Comparison of ENCODE assay signal across 5 cellular contexts in genomic region chr5:177498013-177498847, GRCh38. TPM values are rescaled to one million over a fixed set of nuclear protein-coding genes. Genes with fewer than 3 reads are reported as not detected.
A peak's percentile ranks its signal among the peaks of the same experiment; 100 is the strongest.
DNase-seq lines count a peak whose midpoint lies in the region; ATAC-seq, FAIRE-seq and TF ChIP-seq lines count a peak whose summit lies in the region.

No MANE protein-coding gene starts in this region.

- peak overlapping the region; percentile 68 for H3K4me3 ChIP-seq in astrocyte (ENCODE audit: insufficient read depth, low read depth, low read length)
- H3K4me3 ChIP-seq in naive thymus-derived CD4-positive, alpha-beta T cell (ENCODE audit: low read length): peak overlapping the region; percentile 77

- peaks cover 3% of the 10 kb centered on the region for H3K36me3 Mint-ChIP-seq in astrocyte (ENCODE audit: low read depth, unreplicated experiment)
- no peaks in the 10 kb centered on the region for H3K36me3 Mint-ChIP-seq in naive thymus-derived CD4-positive, alpha-beta T cell

- peaks cover 11% of the 10 kb centered on the region for H3K36me3 ChIP-seq in astrocyte (ENCODE audit: insufficient read depth, low read length)
- no peaks in the 10 kb centered on the region for H3K36me3 ChIP-seq in naive thymus-derived CD4-positive, alpha-beta T cell (ENCODE audit: control insufficient read depth in 2 of 3, insufficient read depth in 3 of 3, low read length in 3 of 3)

- peak overlapping the region; percentile 96 for H3K4me2 ChIP-seq in astrocyte (ENCODE audit: low read length)

- H3K27ac ChIP-seq in astrocyte (ENCODE audit: low read depth, low read length) (peak overlapping the region; percentile 77), foreskin keratinocyte (no peak overlapping the region)
- H3K27ac ChIP-seq in naive thymus-derived CD4-positive, alpha-beta T cell (ENCODE audit: low read depth, low read length): peak overlapping the region; percentile 61

- H3K79me2 ChIP-seq in astrocyte (ENCODE audit: insufficient read depth, low read length): peaks cover 41% of the 10 kb centered on the region

- no peak for FAIRE-seq in astrocyte (lab: Jason Lieb, UNC)

- H3K9me3 Mint-ChIP-seq in astrocyte (ENCODE audit: unreplicated experiment): no peaks in the 10 kb centered on the region
- peaks cover 0 to 3% (median 0%) of the 10 kb centered on the region in 11 donors for H3K9me3 Mint-ChIP-seq in naive thymus-derived CD4-positive, alpha-beta T cell

- DNase-seq in astrocyte (ENCODE audit: low read depth) (no peak), HT-29 (ENCODE audit: low spot score) (no peak), foreskin keratinocyte (no peak)
- peak in 1 of 9 donors; percentile 49 for DNase-seq in naive thymus-derived CD4-positive, alpha-beta T cell

- CTCF ChIA-PET in naive thymus-derived CD4-positive, alpha-beta T cell (lab: Charles Lee): interaction anchor here (0.7 to 7.1 kb wide), 5 partner anchors 43 to 384 kb away, joined by 3 to 77 read pairs (median 9); no protein-coding TSS in a partner anchor

- peak overlapping the region; percentile 89 for H3K9ac ChIP-seq in astrocyte (ENCODE audit: low read length)

- peak overlapping the region; percentile 80 for H3K4me3 Mint-ChIP-seq in astrocyte (ENCODE audit: unreplicated experiment)
- H3K4me3 Mint-ChIP-seq in naive thymus-derived CD4-positive, alpha-beta T cell: peak overlapping the region; percentile 77 to 90 (median 84)

- TF ChIP-seq CTCF in astrocyte (IDR thresholded peaks at IDR 0.05; ENCODE audit: insufficient read depth, low read depth, low read length) (no peak), foreskin keratinocyte (conservative IDR thresholded peaks at IDR 0.05) (no peak)

- peaks cover 52% of the 10 kb centered on the region for H3K4me1 ChIP-seq in astrocyte (ENCODE audit: insufficient read depth, low read length)
- H3K4me1 ChIP-seq in naive thymus-derived CD4-positive, alpha-beta T cell (ENCODE audit: control insufficient read depth in 2 of 2, insufficient read depth in 2 of 2, low read length in 2 of 2): peaks cover 7 to 10% of the 10 kb centered on the region in 2 donors
- peaks cover 24% of the 10 kb centered on the region for H3K4me1 ChIP-seq in foreskin keratinocyte

- intact Hi-C loops in naive thymus-derived CD4-positive, alpha-beta T cell (cut with micrococcal nuclease): loop anchor here in 1 of 2 donors (5.0 kb wide), 2 partner anchors 366 to 386 kb away; partner anchors contain the start of gene NSD1

- no peak overlapping the region for H2AFZ ChIP-seq in astrocyte (ENCODE audit: low read depth, low read length)

- peaks cover 42% of the 10 kb centered on the region for H3K4me1 Mint-ChIP-seq in astrocyte (ENCODE audit: low read depth, unreplicated experiment)
- peaks cover 21 to 38% (median 28%) of the 10 kb centered on the region in 7 donors for H3K4me1 Mint-ChIP-seq in naive thymus-derived CD4-positive, alpha-beta T cell

- H3K27me3 ChIP-seq in astrocyte (ENCODE audit: insufficient read depth, low read length) (no peaks in the 10 kb centered on the region), foreskin keratinocyte (peaks cover 6% of the 10 kb centered on the region)
- no peaks in the 10 kb centered on the region for H3K27me3 ChIP-seq in naive thymus-derived CD4-positive, alpha-beta T cell (ENCODE audit: control insufficient read depth in 2 of 2, insufficient read depth in 2 of 2, low read length in 2 of 2)

- POLR2A ChIA-PET in naive thymus-derived CD4-positive, alpha-beta T cell (lab: Charles Lee): interaction anchor here (1.0 to 2.1 kb wide), 10 partner anchors 18 to 108 kb away, joined by 3 to 5 read pairs (median 4); partner anchors contain the start of genes DDX41 and GRK6

- H4K20me1 ChIP-seq in astrocyte (ENCODE audit: insufficient read depth, low read length): peaks cover 19% of the 10 kb centered on the region

- no peaks in the 10 kb centered on the region for H3K27me3 Mint-ChIP-seq in astrocyte (ENCODE audit: low read depth, unreplicated experiment)
- H3K27me3 Mint-ChIP-seq in naive thymus-derived CD4-positive, alpha-beta T cell: peaks cover 0 to 24% (median 0%) of the 10 kb centered on the region in 5 donors

- H3K9me3 ChIP-seq in astrocyte (ENCODE audit: insufficient read depth, low read depth, low read length): no peaks in the 10 kb centered on the region
- no peaks in the 10 kb centered on the region for H3K9me3 ChIP-seq in naive thymus-derived CD4-positive, alpha-beta T cell (ENCODE audit: control insufficient read depth in 2 of 3, low read length in 3 of 3)

- H3K27ac Mint-ChIP-seq in astrocyte (ENCODE audit: unreplicated experiment): peak overlapping the region; percentile 75
- H3K27ac Mint-ChIP-seq in naive thymus-derived CD4-positive, alpha-beta T cell: peak overlapping the region; percentile 28 to 77 (median 66)

- ATAC-seq in HG03432 (IDR thresholded peaks at IDR 0.05; ENCODE audit: unreplicated experiment) (peak; percentile 1), foreskin keratinocyte (no peak)
- ATAC-seq in naive thymus-derived CD4-positive, alpha-beta T cell: no peak

RNA-seq across cellular contexts. Expression of gene PDLIM7, which starts 0.8 kb away (rescaled TPM):
- total RNA-seq in astrocyte (590 and 591 TPM in 2 replicates), foreskin keratinocyte (71.7 and 77.8 TPM in 2 replicates)
- 10 to 100 TPM in 3 of 5 experiments, 1 to 10 TPM in 2; 4.1 to 63.2 (median 11.9) TPM for total RNA-seq in naive thymus-derived CD4-positive, alpha-beta T cell
- polyA plus RNA-seq in naive thymus-derived CD4-positive, alpha-beta T cell: 1 to 10 TPM; 2.7 to 4.5 TPM
- 32.2 and 34.7 TPM in 2 replicates for total RNA-seq in HT-29 (2014; rRNA removed; shearing (Covaris generic))
- 106 and 107 TPM in 2 replicates for polyA plus RNA-seq in foreskin keratinocyte

RNA-seq across cellular contexts. Expression of gene DOK3, which starts 11.4 kb away (rescaled TPM):
- total RNA-seq in astrocyte (15.6 and 16.3 TPM in 2 replicates), foreskin keratinocyte (2.1 and 2.2 TPM in 2 replicates)
- 10 to 100 TPM in 1 of 5 experiments, 1 to 10 TPM in 4; 2.4 to 67.1 (median 6.0) TPM for total RNA-seq in naive thymus-derived CD4-positive, alpha-beta T cell
- under 1 TPM; 0.09 to 0.25 TPM for polyA plus RNA-seq in naive thymus-derived CD4-positive, alpha-beta T cell
- total RNA-seq in HT-29 (2014; rRNA removed; shearing (Covaris generic)): 1.6 and 1.9 TPM in 2 replicates
- 1.4 and 2.0 TPM in 2 replicates for polyA plus RNA-seq in foreskin keratinocyte

RNA-seq across cellular contexts. Expression of gene DDX41, which starts 18.5 kb away (rescaled TPM):
- 92.5 and 99.5 TPM in 2 replicates for total RNA-seq in astrocyte
- 100 to 1,000 TPM in 1 of 5 experiments, 10 to 100 TPM in 4; 65.8 to 126 (median 76.1) TPM for total RNA-seq in naive thymus-derived CD4-positive, alpha-beta T cell
- 10 to 100 TPM; 39.2 to 54.6 TPM for polyA plus RNA-seq in naive thymus-derived CD4-positive, alpha-beta T cell
- total RNA-seq in HT-29 (2014; rRNA removed; shearing (Covaris generic)): 240 and 269 TPM in 2 replicates
- total RNA-seq in foreskin keratinocyte: 87.1 and 91.0 TPM in 2 replicates
- 82.6 and 85.8 TPM in 2 replicates for polyA plus RNA-seq in foreskin keratinocyte

RNA-seq across cellular contexts. Expression of gene DBN1, which starts 24.8 kb away (rescaled TPM):
- total RNA-seq in astrocyte: 350 and 371 TPM in 2 replicates
- 1 to 10 TPM; 1.2 to 8.8 (median 5.7) TPM for total RNA-seq in naive thymus-derived CD4-positive, alpha-beta T cell
- polyA plus RNA-seq in naive thymus-derived CD4-positive, alpha-beta T cell: 1 to 10 TPM in 1 of 2 donors, under 1 TPM in 1; 0.64 to 2.2 TPM
- 11.3 and 12.9 TPM in 2 replicates for total RNA-seq in HT-29 (2014; rRNA removed; shearing (Covaris generic))
- total RNA-seq in foreskin keratinocyte: 80.8 and 88.5 TPM in 2 replicates
- polyA plus RNA-seq in foreskin keratinocyte: 69.8 and 78.7 TPM in 2 replicates

RNA-seq across cellular contexts. Expression of gene PRR7, which starts 51.6 kb away (rescaled TPM):
- 9.9 TPM in 2 replicates for total RNA-seq in astrocyte
- total RNA-seq in naive thymus-derived CD4-positive, alpha-beta T cell: 10 to 100 TPM in 2 of 5 experiments, 1 to 10 TPM in 3; 6.4 to 31.8 (median 6.8) TPM
- polyA plus RNA-seq in naive thymus-derived CD4-positive, alpha-beta T cell: 10 to 100 TPM; 11.7 to 19.4 TPM
- 69.3 and 86.7 TPM in 2 replicates for total RNA-seq in HT-29 (2014; rRNA removed; shearing (Covaris generic))
- 2.4 and 3.0 TPM in 2 replicates for total RNA-seq in foreskin keratinocyte
- 4.7 and 5.0 TPM in 2 replicates for polyA plus RNA-seq in foreskin keratinocyte
